In genomic region chr10:4506087-4506486, GRCh38 we compare ENCODE assay signal across 26 cellular contexts.
DNase-seq lines count a peak whose midpoint lies in the region; ATAC-seq and TF ChIP-seq lines count a peak whose summit lies in the region.
"Had no signal": no experiment of that assay in that cellular context is flagged by ENCODE, and none has a peak within 500 bp of the region (broad histone marks: within the 10 kb centered on the region; RNA-seq: fewer than 3 reads in every experiment).

No MANE protein-coding gene starts in this region.

- 84% methylated on average over 2 of the region's 2 CpGs for WGBS in SK-N-SH (ENCODE audit: low lambda C conversion rate)

- POLR2A ChIA-PET in SK-N-SH (lab: Yijun Ruan, JAX): no interaction called here

- no peak overlapping the region for H3K4me3 ChIP-seq in SK-N-SH (ENCODE audit: low read depth in 2 of 2, low read length in 1 of 2)
- H3K4me3 ChIP-seq: GM23248, K562, MG63, SJCRH30 had no signal

- H2AFZ ChIP-seq in SK-N-SH (ENCODE audit: low read depth): no peak overlapping the region
- H2AFZ ChIP-seq: GM23248 had no signal

- TF ChIP-seq EP300 in SK-N-SH (IDR thresholded peaks at IDR 0.05; ENCODE audit: borderline replicate concordance in 1 of 2, low read depth in 1 of 2, low read length in 1 of 2): peak in 1 of 2 experiments; percentile 23; a peak in 1 of 4 replicates

- ATAC-seq in SK-N-SH treated with all-trans-retinoic acid at 6 μM for 48 hours (no peak; the same call in 2 of the 3 replicates), GM18505 (IDR thresholded peaks at IDR 0.05; ENCODE audit: unreplicated experiment) (no peak), GM19452 (IDR thresholded peaks at IDR 0.05; ENCODE audit: unreplicated experiment) (no peak)
- ATAC-seq: HepG2, K562, PC-3, Right ventricle myocardium inferior had no signal

- no peaks in the 10 kb centered on the region; the same call in 1 of the 2 replicates for H3K9me3 ChIP-seq in SK-N-SH
- H3K9me3 ChIP-seq: MG63, SJCRH30 had no signal

- H4K20me1 ChIP-seq in SK-N-SH (ENCODE audit: insufficient read depth): no peaks in the 10 kb centered on the region

- no peak for TF ChIP-seq CTCF in SK-N-SH (IDR thresholded peaks at IDR 0.05)

- H3F3A ChIP-seq in SK-N-SH (replicated peaks; ENCODE audit: insufficient read depth): no peaks in the 10 kb centered on the region

- H3K9ac ChIP-seq in SK-N-SH: no peak overlapping the region
- H3K9ac ChIP-seq: GM23248 had no signal

- H3K36me3 ChIP-seq in SK-N-SH (replicated peaks in 1 of 2; ENCODE audit: control insufficient read depth in 1 of 2, insufficient read depth in 2 of 2, low read length in 1 of 2): no peaks in the 10 kb centered on the region
- H3K36me3 ChIP-seq: MG63, SJCRH30 had no signal

- H3K4me1 ChIP-seq in SK-N-SH (ENCODE audit: control insufficient read depth in 1 of 2, insufficient read depth in 2 of 2, low read depth in 1 of 2, low read length in 1 of 2): peaks cover 0 to 7% of the 10 kb centered on the region in 2 experiments; a peak in 3 of 4 replicates
- H3K4me1 ChIP-seq: SJCRH30 had no signal

- no peak for TF ChIP-seq RAD21 in SK-N-SH (IDR thresholded peaks at IDR 0.05; ENCODE audit: low read length)

- H3K79me2 ChIP-seq in SK-N-SH (ENCODE audit: insufficient read depth): no peaks in the 10 kb centered on the region

- H3K27ac ChIP-seq in SK-N-SH (ENCODE audit: low read depth in 2 of 2, low read length in 1 of 2): peak overlapping the region in 1 of 2 experiments; percentile 37; a peak in 2 of 4 replicates
- H3K27ac ChIP-seq: 22Rv1, C4-2B, GM23248, SJCRH30 had no signal

- H3K4me2 ChIP-seq in SK-N-SH: no peak overlapping the region

- no peaks in the 10 kb centered on the region for H3K9me2 ChIP-seq in SK-N-SH

- no peak for DNase-seq in SK-N-SH
- DNase-seq in dermis blood vessel endothelial cell: peak; percentile 64
- peak; percentile 13 for DNase-seq in kidney tubule cell (ENCODE audit: low spot score)
- DNase-seq in LoVo (ENCODE audit: low spot score): no peak
- DNase-seq: Calu3; DMS79 treated with DMSO at 0.1 percent for 48 hours; GM23248; H7; Kasumi-1; MG63; NCI-H1105 treated with DMSO at 0.1 percent for 48 hours; NCI-H2029; NCI-H446; NCI-H524 treated with DMSO at 0.1 percent for 48 hours; NCI-H774; NK-92 treated with Interleukin-12 subunit alpha and Interleukin-12 subunit beta, amount 100 ng/mL, for 24 hours; PC-3; SJCRH30 had no signal

- TF ChIP-seq POLR2A in GM18505 (IDR thresholded peaks at IDR 0.05; ENCODE audit: borderline replicate concordance, extremely low read depth, insufficient read depth, insufficient read length): no peak

- no peaks in the 10 kb centered on the region for H3K27me3 ChIP-seq in SK-N-SH (ENCODE audit: insufficient read depth)
- H3K27me3 ChIP-seq: MG63, SJCRH30 had no signal

- CTCF ChIA-PET in SK-N-SH (lab: Yijun Ruan, JAX): no interaction called here

TF ChIP-seq in SK-N-SH, 30 proteins besides CTCF, POLR2A, EP300 and RAD21:
- TF ChIP-seq PBX3 (IDR thresholded peaks at IDR 0.05) (peak; percentile 87), SIN3A (IDR thresholded peaks at IDR 0.05; ENCODE audit: borderline replicate concordance, low read depth, low read length) (no peak), TCF12 (IDR thresholded peaks at IDR 0.05) (no peak), JUND (IDR thresholded peaks at IDR 0.05) (peak; percentile 14; the same call in 1 of the 2 replicates), GATA2 (CRISPR knock-in tag; IDR thresholded peaks at IDR 0.05) (no peak), FOSL2 (IDR thresholded peaks at IDR 0.05; ENCODE audit: borderline replicate concordance, low read depth) (0 out of 2 replicates have a peak, but pooled peaks have one; percentile 26)

TF ChIP-seq in SK-N-SH treated with all-trans-retinoic acid at 6 μM for 48 hours, 23 proteins besides CTCF, POLR2A, EP300 and RAD21:
- TF ChIP-seq TCF4 (CRISPR knock-in tag; IDR thresholded peaks at IDR 0.05; ENCODE audit: borderline replicate concordance): no peak
- no peak for TF ChIP-seq TOX (CRISPR knock-in tag; IDR thresholded peaks at IDR 0.05; ENCODE audit: borderline replicate concordance)

Comparison
In these comparisons a context has a peak if more than half of its experiments do, and no peak if none do; other contexts are left out.
1. DNase-seq: peak in dermis blood vessel endothelial cell (single experiment) and kidney tubule cell (single experiment); none in SK-N-SH (single experiment) and LoVo (single experiment).